Comparison of ENCODE assay signal across 24 cellular contexts in genomic region chr21:27400045-27400444, GRCh38.
"Had no signal": no experiment of that assay in that cellular context is flagged by ENCODE, and none has a peak within 500 bp of the region (broad histone marks: within the 10 kb centered on the region; RNA-seq: fewer than 3 reads in every experiment).

No MANE protein-coding gene starts in this region.

- H3K9me3 ChIP-seq: gastroesophageal sphincter, neutrophil, pancreas, psoas muscle, suprapubic skin, tibial artery, upper lobe of right lung had no signal

- H3K27me3 ChIP-seq: gastroesophageal sphincter, hepatocyte, neutrophil, pancreas, spleen, suprapubic skin, tibial artery, upper lobe of right lung had no signal

- H3K27ac ChIP-seq: gastroesophageal sphincter, hepatocyte, neutrophil, pancreas, psoas muscle, spleen, suprapubic skin, tibial artery, upper lobe of right lung, VCaP had no signal

- H2AFZ ChIP-seq: hepatocyte had no signal

- DNase-seq: activated CD4-positive, alpha-beta memory T cell treated with anti-CD3 and anti-CD28 coated beads for 36 hours; activated CD4-positive, alpha-beta T cell treated with anti-CD3 and anti-CD28 coated beads, Interleukin-2, amount 10 ng/mL, durations not matched to agents 24 days and 14 days; activated naive CD4-positive, alpha-beta T cell; activated T-cell treated with anti-CD3 and anti-CD28 coated beads, Interleukin-2, amount 50 U/mL, for 48 hours; effector CD8-positive, alpha-beta T cell; islet precursor cell; naive B cell; nephron progenitor cell; pancreas; psoas muscle; spleen; stimulated activated naive CD4-positive, alpha-beta T cell; T-helper 1 cell; tibial artery; upper lobe of right lung had no signal

- H3K36me3 ChIP-seq: gastroesophageal sphincter, neutrophil, pancreas, spleen, suprapubic skin, tibial artery, upper lobe of right lung had no signal

- H3K9me3 Mint-ChIP-seq: activated CD4-positive, alpha-beta memory T cell treated with anti-CD3 and anti-CD28 coated beads for 36 hours; activated CD4-positive, alpha-beta T cell treated with anti-CD3 and anti-CD28 coated beads, Interleukin-2, amount 10 ng/mL, durations not matched to agents 24 days and 14 days; mesothelial cell of epicardium; nephron progenitor cell had no signal

- ATAC-seq: activated CD4-positive, CD25-positive, alpha-beta regulatory T cell treated with anti-CD3 and anti-CD28 coated beads, Interleukin-2, amount 50 U/mL, for 24 hours; activated naive CD4-positive, alpha-beta T cell treated with anti-CD3 and anti-CD28 coated beads, Interleukin-2, amount 50 U/mL, for 72 hours; gastroesophageal sphincter; pancreas; psoas muscle; upper lobe of right lung had no signal

- H3K4me3 Mint-ChIP-seq: activated CD4-positive, alpha-beta memory T cell treated with anti-CD3 and anti-CD28 coated beads for 36 hours; activated CD4-positive, alpha-beta T cell treated with anti-CD3 and anti-CD28 coated beads, Interleukin-2, amount 10 ng/mL, durations not matched to agents 24 days and 14 days; mesothelial cell of epicardium; naive B cell; nephron progenitor cell; T-helper 2 cell treated with Interferon-gamma antibody and Interleukin-4, amounts not matched to agents 5 μg/mL and 100 μg/mL, for 36 hours had no signal

- H3K27me3 Mint-ChIP-seq: activated CD4-positive, alpha-beta memory T cell treated with anti-CD3 and anti-CD28 coated beads for 36 hours; activated CD4-positive, alpha-beta T cell treated with anti-CD3 and anti-CD28 coated beads, Interleukin-2, amount 10 ng/mL, durations not matched to agents 24 days and 14 days; naive B cell had no signal

- H3K36me3 Mint-ChIP-seq: activated CD4-positive, alpha-beta memory T cell treated with anti-CD3 and anti-CD28 coated beads for 36 hours; activated naive CD4-positive, alpha-beta T cell treated with anti-CD3 and anti-CD28 coated beads, Interleukin-2, amount 50 U/mL, for 72 hours; mesothelial cell of epicardium; naive B cell had no signal

- H3K27ac Mint-ChIP-seq: activated CD4-positive, alpha-beta memory T cell treated with anti-CD3 and anti-CD28 coated beads for 36 hours; activated CD4-positive, alpha-beta T cell treated with anti-CD3 and anti-CD28 coated beads, Interleukin-2, amount 10 ng/mL, durations not matched to agents 24 days and 14 days; activated naive CD4-positive, alpha-beta T cell treated with anti-CD3 and anti-CD28 coated beads, Interleukin-2, amount 50 U/mL, for 72 hours; mesothelial cell of epicardium; naive B cell; nephron progenitor cell; T-helper 2 cell treated with Interferon-gamma antibody and Interleukin-4, amounts not matched to agents 5 μg/mL and 100 μg/mL, for 36 hours had no signal

- H3K4me1 ChIP-seq: gastroesophageal sphincter, pancreas, psoas muscle, spleen, suprapubic skin, upper lobe of right lung had no signal

- H3K4me3 ChIP-seq: gastroesophageal sphincter, hepatocyte, pancreas, psoas muscle, spleen, suprapubic skin, tibial artery, upper lobe of right lung had no signal

- H3K4me1 Mint-ChIP-seq: activated CD4-positive, alpha-beta T cell treated with anti-CD3 and anti-CD28 coated beads, Interleukin-2, amount 10 ng/mL, durations not matched to agents 24 days and 14 days; naive B cell; nephron progenitor cell had no signal

- H3K79me2 ChIP-seq: hepatocyte had no signal

- H3K4me2 ChIP-seq: hepatocyte had no signal
